Comparison of ENCODE assay signal across 9 cellular contexts in the genomic region with DNA sequence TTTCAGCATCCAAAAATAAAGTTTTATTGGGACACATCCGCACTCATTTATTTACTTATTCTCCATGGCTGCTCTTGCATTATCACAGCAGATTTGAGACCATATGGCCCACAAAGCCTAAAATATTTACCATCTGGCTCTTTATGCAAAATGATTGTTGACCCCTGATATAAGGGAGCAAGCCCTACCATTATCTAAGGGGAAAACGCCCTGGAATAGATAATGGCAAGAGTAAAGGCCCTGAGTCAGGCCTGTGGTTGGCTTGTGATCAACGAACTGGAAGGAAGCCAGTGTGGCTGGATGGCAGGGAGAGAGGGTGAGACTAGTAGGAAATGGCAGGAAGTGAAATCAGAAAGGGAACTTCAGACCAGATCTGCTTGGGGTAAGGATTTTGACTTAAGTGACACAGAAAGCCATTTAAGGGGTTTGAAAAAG. TPM values are rescaled to one million over a fixed set of nuclear protein-coding genes. Genes with fewer than 3 reads are reported as not detected.
A peak's percentile ranks its signal among the peaks of the same experiment; 100 is the strongest.
DNase-seq lines count a peak whose midpoint lies in the region; ATAC-seq and TF ChIP-seq lines count a peak whose summit lies in the region.
"Had no signal": no experiment of that assay in that cellular context is flagged by ENCODE, and none has a peak within 500 bp of the region (broad histone marks: within the 10 kb centered on the region; RNA-seq: fewer than 3 reads in every experiment).

No MANE protein-coding gene starts in this region.

- no peak overlapping the region for H3K4me3 ChIP-seq in adrenal gland
- no peak overlapping the region for H3K4me3 ChIP-seq in lung

- H3K27me3 ChIP-seq in adrenal gland (no peaks in the 10 kb centered on the region), lung (ENCODE audit: control insufficient read depth, insufficient read depth) (no peaks in the 10 kb centered on the region)

- no peaks in the 10 kb centered on the region for H3K36me3 Mint-ChIP-seq in immature natural killer cell
- H3K36me3 Mint-ChIP-seq: T-cell had no signal

- H3K4me3 Mint-ChIP-seq in immature natural killer cell, result no peak overlapping the region
- H3K4me3 Mint-ChIP-seq: T-cell had no signal

- H3K27ac Mint-ChIP-seq in immature natural killer cell, result peak overlapping the region in 1 of 6 donors; percentile 5
- H3K27ac Mint-ChIP-seq: T-cell had no signal

- intact Hi-C loops in adrenal gland (cut with DNase I), result no loop called here

- H3K4me1 ChIP-seq in adrenal gland (replicated peaks in 1 of 2), result no peaks in the 10 kb centered on the region
- H3K4me1 ChIP-seq in lung (ENCODE audit: control insufficient read depth in 2 of 2, insufficient read depth in 2 of 2, low read length in 2 of 2), result no peaks in the 10 kb centered on the region

- TF ChIP-seq CTCF in adrenal gland (IDR thresholded peaks at IDR 0.05), result no peak
- TF ChIP-seq CTCF in lung (IDR thresholded peaks at IDR 0.05; ENCODE audit: control extremely low read depth, extremely low read depth), result no peak

- no peaks in the 10 kb centered on the region for H3K9me3 Mint-ChIP-seq in immature natural killer cell
- H3K9me3 Mint-ChIP-seq: T-cell had no signal

- H3K27me3 Mint-ChIP-seq in immature natural killer cell (ENCODE audit: low read depth in 3 of 3), result peaks cover 0 to 4% (median 1%) of the 10 kb centered on the region in 3 donors

- H3K36me3 ChIP-seq in adrenal gland (replicated peaks in 1 of 2) (no peaks in the 10 kb centered on the region), lung (ENCODE audit: control insufficient read depth in 2 of 2, insufficient read depth in 2 of 2, low read length in 2 of 2) (no peaks in the 10 kb centered on the region)

- DNase-seq in COLO829 (ENCODE audit: low spot score), result peak; percentile 16
- peak; percentile 14 for DNase-seq in NAMALWA (ENCODE audit: low spot score)
- DNase-seq in adrenal gland, result peak; percentile 45 to 71 (median 67)
- peak; percentile 42 for DNase-seq in lung (ENCODE audit: low spot score)
- no peak for DNase-seq in NCI-H1436 (lab: John Stamatoyannopoulos, UW)
- no peak for DNase-seq in immature natural killer cell

- H3K4me1 Mint-ChIP-seq in immature natural killer cell, result no peaks in the 10 kb centered on the region
- H3K4me1 Mint-ChIP-seq: T-cell had no signal

- 41 to 55% (median 51%) methylated on average over 3 of the region's 3 CpGs for WGBS in adrenal gland, 4 donors
- 40 to 45% methylated on average over 3 of the region's 3 CpGs for WGBS in lung, 2 donors

- ATAC-seq in lung (ENCODE audit: insufficient read depth, low FRiP score) (no peak), GM18517 (IDR thresholded peaks at IDR 0.05; ENCODE audit: unreplicated experiment) (no peak), HG03342 (IDR thresholded peaks at IDR 0.05; ENCODE audit: unreplicated experiment) (no peak)
- ATAC-seq: T-cell had no signal

- no peak for TF ChIP-seq POLR2A in adrenal gland (IDR thresholded peaks at IDR 0.05)

- H3K27ac ChIP-seq in adrenal gland (no peak overlapping the region), lung (ENCODE audit: low read depth in 1 of 2, low read length in 1 of 2) (no peak overlapping the region)

- H3K9me3 ChIP-seq in adrenal gland (replicated peaks in 1 of 3), result no peaks in the 10 kb centered on the region
- H3K9me3 ChIP-seq in lung (ENCODE audit: control insufficient read depth in 2 of 2, insufficient read depth in 1 of 2, low read length in 1 of 2), result no peaks in the 10 kb centered on the region

RNA-seq across cellular contexts. Expression of a gene that starts 24.6 kb away (rescaled TPM):
- total RNA-seq in adrenal gland (10 to 100 TPM; 20.0 to 51.4 (median 22.2) TPM), lung (100 to 1,000 TPM in 1 of 2 donors, 10 to 100 TPM in 1; 49.4 to 105 TPM)
- polyA plus RNA-seq in adrenal gland (10 to 100 TPM; 19.6 to 43.9 (median 40.1) TPM), lung (100 to 1,000 TPM in 1 of 2 donors, 10 to 100 TPM in 1; 40.9 to 101 TPM), immature natural killer cell (under 1 TPM in 2 of 3 donors, not detected in 1; 0.06 to 0.47 TPM)

RNA-seq across cellular contexts. Expression of a gene that starts 34.2 kb away (rescaled TPM):
- 10 to 100 TPM in 1 of 8 donors, 1 to 10 TPM in 2, under 1 TPM in 3, not detected in 2; 0.14 to 12.2 (median 1.5) TPM for total RNA-seq in adrenal gland
- polyA plus RNA-seq in adrenal gland, result 10 to 100 TPM in 1 of 3 donors, 1 to 10 TPM in 2; 3.4 to 18.5 (median 6.9) TPM
- total RNA-seq in lung, result 1 to 10 TPM in 1 of 2 donors, under 1 TPM in 1; 0.37 to 1.3 TPM
- under 1 TPM; 0.14 to 0.15 TPM for polyA plus RNA-seq in lung
- polyA plus RNA-seq in immature natural killer cell, result not detected

Comparison
In these comparisons a context has a peak if more than half of its experiments do, and no peak if none do; other contexts are left out.
1. DNase-seq: peak in COLO829 (single experiment), NAMALWA (single experiment), adrenal gland (7 of 7) and lung (single experiment); none in NCI-H1436 (single experiment) and immature natural killer cell (0 of 3).
2. RNA of a gene that starts 24.6 kb away (polyA plus RNA-seq): 40.9 to 101 TPM in lung and 19.6 to 43.9 TPM in adrenal gland; 0.06 to 0.47 TPM in immature natural killer cell; every median in the first group is over 10 times any median in the second.